In genomic region chr21:41604583-41605041, GRCh38 we compare ENCODE assay signal across 29 cellular contexts.
DNase-seq lines count a peak whose midpoint lies in the region; ATAC-seq and TF ChIP-seq lines count a peak whose summit lies in the region.
"Had no signal": no experiment of that assay in that cellular context is flagged by ENCODE, and none has a peak within 500 bp of the region (broad histone marks: within the 10 kb centered on the region; RNA-seq: fewer than 3 reads in every experiment).

No MANE protein-coding gene starts in this region.

- no peak overlapping the region for H3K4me2 ChIP-seq in GM23248 (ENCODE audit: unreplicated experiment)
- no peak overlapping the region for H3K4me2 ChIP-seq in mesendoderm (ENCODE audit: low read length)
- H3K4me2 ChIP-seq in MM.1S (ENCODE audit: low read depth, low read length) = no peak overlapping the region

- intact Hi-C loops in stomach (cut with DNase I; ENCODE audit: low total_unique reads) (no loop called here), left ventricle myocardium superior (cut with micrococcal nuclease) (no loop called here)

- no peak overlapping the region for H4K5ac ChIP-seq in mesendoderm (ENCODE audit: low read length)

- peaks cover 14% of the 10 kb centered on the region for H3K4me1 Mint-ChIP-seq in WTC11
- H3K4me1 Mint-ChIP-seq: IgD-negative memory B cell had no signal

- H2BK5ac ChIP-seq in mesendoderm (ENCODE audit: low read length) = no peak overlapping the region

- H3K36me3 ChIP-seq in GM23248 (ENCODE audit: low read depth) (no peaks in the 10 kb centered on the region), mesendoderm (ENCODE audit: control insufficient read depth, insufficient read depth, low read length) (no peaks in the 10 kb centered on the region), stomach (no peaks in the 10 kb centered on the region), MM.1S (replicated peaks; ENCODE audit: insufficient read depth, low read length) (no peaks in the 10 kb centered on the region)
- H3K36me3 ChIP-seq: esophagus muscularis mucosa, heart left ventricle, left lung, spleen had no signal

- TF ChIP-seq POLR2A in stomach (IDR thresholded peaks at IDR 0.05) = no peak

- H2AFZ ChIP-seq in GM23248 (no peak overlapping the region), MM.1S (ENCODE audit: low read length) (no peak overlapping the region)

- peaks cover 7% of the 10 kb centered on the region for H3K36me3 Mint-ChIP-seq in WTC11
- H3K36me3 Mint-ChIP-seq: activated naive CD8-positive, alpha-beta T cell; IgD-negative memory B cell; naive B cell had no signal

- H2AK5ac ChIP-seq in mesendoderm (ENCODE audit: low read length) = no peak overlapping the region

- TF ChIP-seq CTCF in WTC11 (IDR thresholded peaks at IDR 0.05) = no peak
- TF ChIP-seq CTCF in stomach (IDR thresholded peaks at IDR 0.05) = no peak
- no peak for TF ChIP-seq CTCF in MM.1S (IDR thresholded peaks at IDR 0.05; ENCODE audit: low read length)

- H3K4me1 ChIP-seq in GM23248 (ENCODE audit: insufficient read depth) = no peaks in the 10 kb centered on the region
- H3K4me1 ChIP-seq in mesendoderm (ENCODE audit: control insufficient read depth, low read depth, low read length) = no peaks in the 10 kb centered on the region
- H3K4me1 ChIP-seq in stomach = peaks cover 17 to 40% (median 35%) of the 10 kb centered on the region in 4 donors
- no peaks in the 10 kb centered on the region for H3K4me1 ChIP-seq in MM.1S (ENCODE audit: low read length)
- H3K4me1 ChIP-seq: foreskin keratinocyte had no signal

- peak overlapping the region; percentile 71; the same call in 1 of the 2 replicates for H3K27ac Mint-ChIP-seq in WTC11
- H3K27ac Mint-ChIP-seq: activated CD8-positive, alpha-beta T cell treated with anti-CD3 and anti-CD28 coated beads, Interleukin-2, amount 10 ng/mL, durations not matched to agents 7 days and 5 days; activated naive CD8-positive, alpha-beta T cell; IgD-negative memory B cell; naive B cell had no signal

- no peak overlapping the region for H4K8ac ChIP-seq in mesendoderm (ENCODE audit: low read depth, low read length)

- H3K9me3 ChIP-seq in GM23248 (ENCODE audit: low read depth) = no peaks in the 10 kb centered on the region
- no peaks in the 10 kb centered on the region for H3K9me3 ChIP-seq in stomach
- no peaks in the 10 kb centered on the region for H3K9me3 ChIP-seq in MM.1S (replicated peaks; ENCODE audit: insufficient read depth, low read length)
- H3K9me3 ChIP-seq: esophagus muscularis mucosa, heart left ventricle, left lung, spleen had no signal

- H4K20me1 ChIP-seq in GM23248 (ENCODE audit: insufficient read depth) (no peaks in the 10 kb centered on the region), MM.1S (ENCODE audit: insufficient read depth, low read length) (no peaks in the 10 kb centered on the region)

- H3K4me3 ChIP-seq in GM23248 = no peak overlapping the region
- H3K4me3 ChIP-seq in mesendoderm (ENCODE audit: low read length) = no peak overlapping the region
- no peak overlapping the region for H3K4me3 ChIP-seq in stomach
- H3K4me3 ChIP-seq in MM.1S (ENCODE audit: low read length) = no peak overlapping the region
- H3K4me3 ChIP-seq: coronary artery, esophagus muscularis mucosa, GM12878, heart left ventricle, left lung, spleen had no signal

- peaks cover 8% of the 10 kb centered on the region for H3K9me3 Mint-ChIP-seq in WTC11
- H3K9me3 Mint-ChIP-seq: naive B cell had no signal

- in situ Hi-C loops in GM23248 (cut with MboI) = loop anchor here (10.0 kb wide), 1 partner anchor 520 kb away; no protein-coding TSS in a partner anchor

- H3K18ac ChIP-seq in mesendoderm (ENCODE audit: low read length) = no peak overlapping the region

- peak; percentile 62 for ATAC-seq in WTC11
- no peak for ATAC-seq in left ventricle myocardium superior
- ATAC-seq: activated CD8-positive, alpha-beta T cell treated with anti-CD3 and anti-CD28 coated beads, Interleukin-2, amount 10 ng/mL, durations not matched to agents 7 days and 5 days; GM12878; heart left ventricle had no signal

- H2BK120ac ChIP-seq in mesendoderm (ENCODE audit: low read depth, low read length) = no peak overlapping the region

- no peaks in the 10 kb centered on the region for H3K79me2 ChIP-seq in GM23248 (ENCODE audit: insufficient read depth)
- H3K79me2 ChIP-seq in mesendoderm (ENCODE audit: control insufficient read depth, insufficient read depth, low read length) = no peaks in the 10 kb centered on the region
- no peaks in the 10 kb centered on the region for H3K79me2 ChIP-seq in MM.1S (ENCODE audit: low read length)

- CTCF ChIA-PET in WTC11 (lab: Charles Lee) = interaction anchor here (0.7 to 4.8 kb wide), 11 partner anchors 8 to 321 kb away, joined by 3 to 37 read pairs (median 5); no protein-coding TSS in a partner anchor

- no peaks in the 10 kb centered on the region for H3F3A ChIP-seq in GM23248 (ENCODE audit: insufficient read depth)
- H3F3A ChIP-seq in MM.1S (ENCODE audit: insufficient read depth, low read length) = no peaks in the 10 kb centered on the region

- 83% methylated on average over 9 to 12 of the region's 12 CpGs for WGBS in GM23248 (ENCODE audit: low coverage in 1 of 2, low lambda C conversion rate in 2 of 2, missing lambda C conversion rate in 2 of 2), 2 experiments
- WGBS in mesendoderm (ENCODE audit: extremely low coverage, insufficient coverage, low lambda C conversion rate) = no CpG with 5 or more reads among the region's 12 CpGs
- 75 to 84% (median 80%) methylated on average over 12 of the region's 12 CpGs for WGBS in stomach, 5 donors

- TF ChIP-seq EP300 in stomach (IDR thresholded peaks at IDR 0.05) = no peak

- H3K27me3 ChIP-seq in GM23248 (replicated peaks; ENCODE audit: insufficient read depth) (0 out of 2 replicates have a peak, but pooled peaks cover 4% of the 10 kb centered on the region), mesendoderm (ENCODE audit: insufficient read depth, low read length, poor library complexity) (no peaks in the 10 kb centered on the region), stomach (no peaks in the 10 kb centered on the region), MM.1S (replicated peaks; ENCODE audit: insufficient read depth, low read length) (peaks cover 39% of the 10 kb centered on the region)
- H3K27me3 ChIP-seq: foreskin keratinocyte had no signal

- no peak overlapping the region for H3K4ac ChIP-seq in mesendoderm (ENCODE audit: low read depth, low read length)

- no peaks in the 10 kb centered on the region for H3K79me1 ChIP-seq in mesendoderm (ENCODE audit: low read length)

- peak overlapping the region; percentile 5 for H3K56ac ChIP-seq in mesendoderm (ENCODE audit: low read length)

- H2BK15ac ChIP-seq in mesendoderm (replicated peaks; ENCODE audit: low read depth) = no peak overlapping the region

- no peak overlapping the region for H3K4me3 Mint-ChIP-seq in WTC11
- H3K4me3 Mint-ChIP-seq: activated CD8-positive, alpha-beta T cell treated with anti-CD3 and anti-CD28 coated beads, Interleukin-2, amount 10 ng/mL, durations not matched to agents 7 days and 5 days; activated naive CD8-positive, alpha-beta T cell; IgD-negative memory B cell; naive B cell had no signal

- POLR2A ChIA-PET in WTC11 (lab: Charles Lee) = no interaction called here

- H3K23ac ChIP-seq in mesendoderm (ENCODE audit: low read length) = no peak overlapping the region

- H3K9me2 ChIP-seq in GM23248 (ENCODE audit: insufficient read depth) (no peaks in the 10 kb centered on the region), MM.1S (replicated peaks; ENCODE audit: insufficient read depth, low read length) (no peaks in the 10 kb centered on the region)

- H3K9ac ChIP-seq in GM23248 (no peak overlapping the region), mesendoderm (ENCODE audit: low read length) (no peak overlapping the region), MM.1S (ENCODE audit: low read length) (no peak overlapping the region)

- H3K27ac ChIP-seq in GM23248 (no peak overlapping the region), mesendoderm (ENCODE audit: low read depth, low read length) (no peak overlapping the region), stomach (peak overlapping the region in 4 of 5 donors; percentile 51 to 76 (median 64)), MM.1S (ENCODE audit: low read length) (no peak overlapping the region)
- H3K27ac ChIP-seq: coronary artery, esophagus muscularis mucosa, foreskin keratinocyte, heart left ventricle, left lung, spleen had no signal

- DNase-seq in GM23248 (peak; percentile 26), WTC11 (ENCODE audit: low spot score) (peak; percentile 25), mesendoderm (peak; percentile 64), stomach (no peak), left ventricle myocardium superior (no peak), MM.1S (no peak)
- DNase-seq in central memory CD4-positive, alpha-beta T cell = no peak
- DNase-seq: activated CD4-positive, alpha-beta T cell treated with anti-CD3 and anti-CD28 coated beads for 1 hour; activated CD8-positive, alpha-beta T cell treated with anti-CD3 and anti-CD28 coated beads, Interleukin-2, amount 10 ng/mL, durations not matched to agents 7 days and 5 days; activated effector memory CD4-positive, alpha-beta T cell treated with Interleukin-2 at 50 U/mL for 16 hours; activated T-cell treated with anti-CD3 and anti-CD28 coated beads for 4 hours; anterior cingulate cortex; C1 segment of cervical spinal cord; Calu3; DND-41; foreskin keratinocyte; heart left ventricle; left lung; naive B cell; NCI-H1105 treated with DMSO at 0.1 percent for 48 hours; NCI-H2029 treated with DMSO at 0.1 percent for 48 hours; NCI-H226; spleen; trophoblast cell had no signal

- H3K27me3 Mint-ChIP-seq in WTC11 (ENCODE audit: low read depth) = no peaks in the 10 kb centered on the region; the same call in 1 of the 2 replicates

Comparison
In these comparisons a context has a peak if more than half of its experiments do, and no peak if none do; other contexts are left out.
1. DNase-seq: peak in GM23248 (single experiment), WTC11 (single experiment) and mesendoderm (single experiment); none in stomach (single experiment), central memory CD4-positive, alpha-beta T cell (single experiment), left ventricle myocardium superior (single experiment) and MM.1S (single experiment).
2. H3K27ac ChIP-seq: peak in stomach (4 of 5); none in GM23248 (single experiment), mesendoderm (single experiment) and MM.1S (single experiment).